16 cellular contexts compared by ENCODE assay signal in the genomic region with DNA sequence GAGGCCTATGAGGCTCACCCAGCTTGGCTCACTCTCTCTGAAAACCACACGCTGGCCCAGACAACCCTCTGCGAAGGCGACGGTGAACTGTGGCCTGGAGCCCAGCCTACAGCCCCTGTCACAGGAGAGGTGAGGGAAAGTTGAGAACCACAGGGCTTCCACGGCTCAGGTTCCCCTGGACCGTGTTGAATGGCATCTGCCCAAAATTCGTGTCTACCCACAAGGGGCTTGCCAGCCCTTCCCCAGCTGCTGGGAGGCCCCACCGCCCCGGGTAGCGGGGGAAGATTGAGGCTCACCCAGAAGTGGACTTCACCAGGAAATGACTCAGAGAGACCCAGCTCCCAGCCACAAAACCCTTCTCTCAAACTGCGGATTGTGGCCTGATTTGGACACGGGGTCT.
"Had no signal": no experiment of that assay in that cellular context is flagged by ENCODE, and none has a peak within 500 bp of the region (broad histone marks: within the 10 kb centered on the region; RNA-seq: fewer than 3 reads in every experiment).

No MANE protein-coding gene starts in this region.

- H3K4me3 ChIP-seq: dorsolateral prefrontal cortex, lung, stomach, thoracic aorta, vagina had no signal

- H3K36me3 ChIP-seq: stomach, thoracic aorta, vagina had no signal

- H3K9me3 Mint-ChIP-seq: activated CD4-positive, alpha-beta memory T cell treated with anti-CD3 and anti-CD28 coated beads for 36 hours; activated naive CD4-positive, alpha-beta T cell treated with anti-CD3 and anti-CD28 coated beads, Interleukin-2, amount 50 U/mL, for 72 hours; activated T-cell treated with anti-CD3 and anti-CD28 coated beads, Interleukin-2, amount 50 U/mL, for 4 hours; naive B cell had no signal

- H3K4me1 ChIP-seq: vagina had no signal

- H3K4me1 Mint-ChIP-seq: naive B cell had no signal

- ATAC-seq: activated T-cell treated with anti-CD3 and anti-CD28 coated beads, Interleukin-2, amount 50 U/mL, for 4 hours; left colon had no signal

- H3K4me3 Mint-ChIP-seq: activated CD4-positive, alpha-beta memory T cell treated with anti-CD3 and anti-CD28 coated beads for 36 hours; activated T-cell treated with anti-CD3 and anti-CD28 coated beads, Interleukin-2, amount 50 U/mL, for 4 hours; naive B cell had no signal

- H3K9me3 ChIP-seq: stomach, thoracic aorta, vagina had no signal

- H3K36me3 Mint-ChIP-seq: activated CD4-positive, alpha-beta memory T cell treated with anti-CD3 and anti-CD28 coated beads for 36 hours; naive B cell had no signal

- H3K27ac Mint-ChIP-seq: activated CD4-positive, alpha-beta memory T cell treated with anti-CD3 and anti-CD28 coated beads for 36 hours; activated naive CD4-positive, alpha-beta T cell treated with anti-CD3 and anti-CD28 coated beads, Interleukin-2, amount 50 U/mL, for 72 hours; naive B cell had no signal

- DNase-seq: activated CD4-positive, alpha-beta memory T cell treated with anti-CD3 and anti-CD28 coated beads for 36 hours; activated effector memory CD4-positive, alpha-beta T cell treated with anti-CD3 and anti-CD28 coated beads, Interleukin-2, amount 50 U/mL, for 16 hours; activated T-cell treated with anti-CD3 and anti-CD28 coated beads, Interleukin-2, amount 50 U/mL, for 4 hours; dorsolateral prefrontal cortex; left colon; midbrain; naive B cell; occipital lobe; stimulated activated CD4-positive, alpha-beta T cell treated with anti-CD3 and anti-CD28 coated beads, Interleukin-15, amount 100 ng/mL, for 24 hours; stimulated activated CD4-positive, alpha-beta T cell treated with anti-CD3 and anti-CD28 coated beads, Interleukin-4, amount 100 ng/mL, for 24 hours; stomach; T-helper 9 cell had no signal

- H3K27ac ChIP-seq: stomach, thoracic aorta, vagina had no signal

- H3K27me3 ChIP-seq: dorsolateral prefrontal cortex, stomach, vagina had no signal
